Comparison of ENCODE assay signal across 1 cellular context in genomic region chr9:123011380-123011779, GRCh38.
A peak's percentile ranks its signal among the peaks of the same experiment; 100 is the strongest.
TF ChIP-seq lines count a peak whose summit lies in the region.

No MANE protein-coding gene starts in this region.

TF ChIP-seq in K562, 482 proteins besides CTCF, POLR2A, EP300 and RAD21 (continued from another document):
- TF ChIP-seq ZNF431 (CRISPR knock-in tag; IDR thresholded peaks at IDR 0.05) = 0 out of 2 replicates have a peak, but pooled peaks have one; percentile 28
TF ChIP-seq in K562: peak in this region for 4.
